Comparison of ENCODE assay signal across 8 cellular contexts in the genomic region with DNA sequence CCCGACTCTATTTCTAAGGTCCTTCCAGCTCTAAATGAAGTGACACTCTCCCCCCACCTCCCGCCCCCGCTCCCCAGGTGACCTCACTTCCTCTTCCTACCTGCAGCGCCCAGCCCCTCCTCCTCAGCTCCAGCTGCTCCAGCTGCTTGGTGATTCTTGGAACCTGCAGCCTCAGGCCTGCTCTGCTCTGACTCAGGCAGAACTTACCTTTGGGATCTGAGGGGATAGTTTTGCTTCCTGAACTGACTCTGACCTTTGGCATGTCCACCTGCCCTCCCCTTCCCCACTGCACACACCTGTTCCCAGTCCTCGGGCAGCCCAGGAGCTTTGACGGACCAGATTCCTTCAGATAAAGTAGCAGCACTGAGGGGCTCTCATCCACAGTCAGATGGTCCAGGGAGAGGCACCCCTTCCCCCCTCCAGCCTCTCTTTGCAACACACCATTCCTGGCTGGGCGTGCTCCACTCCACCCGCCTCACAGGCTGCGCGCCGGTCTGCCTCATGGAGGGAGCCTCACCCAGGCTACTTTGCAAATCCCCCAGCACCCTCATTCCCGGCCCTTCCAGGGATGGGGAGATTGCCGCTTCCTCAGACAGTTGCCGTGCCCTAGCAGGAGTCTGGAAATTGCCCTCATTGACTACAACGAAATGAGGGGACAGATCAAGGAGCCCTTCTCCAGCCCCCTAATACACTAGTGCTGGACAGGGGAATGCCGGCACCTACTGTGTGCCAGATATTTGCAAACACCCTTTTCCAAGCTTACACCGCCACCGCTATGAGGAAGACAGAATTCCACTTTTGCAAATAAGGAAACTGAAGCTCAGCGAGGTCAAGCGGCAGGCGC. TPM values are rescaled to one million over a fixed set of nuclear protein-coding genes. Genes with fewer than 3 reads are reported as not detected.
A peak's percentile ranks its signal among the peaks of the same experiment; 100 is the strongest.
DNase-seq lines count a peak whose midpoint lies in the region; ATAC-seq and TF ChIP-seq lines count a peak whose summit lies in the region.

No MANE protein-coding gene starts in this region.

- peaks cover 33% of the 10 kb centered on the region for H3K4me1 Mint-ChIP-seq in nephron

- TF ChIP-seq CTCF in LNCaP clone FGC (IDR thresholded peaks at IDR 0.05; ENCODE audit: control insufficient read depth, extremely low read depth, insufficient read depth) = 0 out of 2 replicates have a peak, but pooled peaks have one; percentile 9
- TF ChIP-seq CTCF in nephron (IDR thresholded peaks at IDR 0.05; ENCODE audit: unreplicated experiment in 3 of 3) = no peak

- H3K36me3 Mint-ChIP-seq in nephron (ENCODE audit: low read depth) = no peaks in the 10 kb centered on the region

- peaks cover 33% of the 10 kb centered on the region for H3K27me3 Mint-ChIP-seq in nephron (ENCODE audit: low read depth)

- no peaks in the 10 kb centered on the region for H3K9me3 ChIP-seq in ES-I3 (ENCODE audit: control insufficient read depth, insufficient read depth, low read length)

- peak overlapping the region; percentile 64 for H3K9ac ChIP-seq in ES-I3 (ENCODE audit: low read depth, low read length)

- H3K9me3 Mint-ChIP-seq in nephron = no peaks in the 10 kb centered on the region

- H3K4me1 ChIP-seq in ES-I3 (ENCODE audit: insufficient read depth, low read length) = peaks cover 33% of the 10 kb centered on the region

- peak overlapping the region; percentile 61 to 83 (median 68) for H3K27ac Mint-ChIP-seq in nephron

- DNase-seq in LNCaP clone FGC (ENCODE audit: low read depth) = no peak
- DNase-seq in activated CD4-positive, alpha-beta T cell treated with anti-CD3 and anti-CD28 coated beads, Interleukin-2, amount 50 U/mL, for 48 hours = peak; percentile 51 to 54
- peak; percentile 77 for DNase-seq in epithelial cell of prostate (ENCODE audit: low read depth, low spot score)
- peak; percentile 79 for DNase-seq in ureter (ENCODE audit: low spot score)

- peak overlapping the region; percentile 96 for H3K27ac ChIP-seq in epithelial cell of prostate

- peak overlapping the region; percentile 93 to 96 (median 95) for H3K4me3 Mint-ChIP-seq in nephron

- ATAC-seq in GM18517 (IDR thresholded peaks at IDR 0.05; ENCODE audit: unreplicated experiment) = no peak
- no peak for ATAC-seq in HG03045 (IDR thresholded peaks at IDR 0.05; ENCODE audit: unreplicated experiment)

- H3K4me3 ChIP-seq in LNCaP clone FGC (ENCODE audit: low read depth, low read length) = peak overlapping the region; percentile 86

- H3K36me3 ChIP-seq in ES-I3 (ENCODE audit: insufficient read depth, low read length) = no peaks in the 10 kb centered on the region; the same call in 1 of the 2 replicates

RNA-seq across cellular contexts. Expression of a gene that starts 0.7 kb away (rescaled TPM):
- total RNA-seq in ureter = 32.7 TPM

RNA-seq across cellular contexts. Expression of a gene that starts 57.1 kb away (rescaled TPM):
- total RNA-seq in ureter = not detected
